ENCODE assay signal across 16 cellular contexts in genomic region chr1:51280321-51281096, GRCh38. TPM values are rescaled to one million over a fixed set of nuclear protein-coding genes. Genes with fewer than 3 reads are reported as not detected.
"Had no signal": no experiment of that assay in that cellular context is flagged by ENCODE, and none has a peak within 500 bp of the region (broad histone marks: within the 10 kb centered on the region; RNA-seq: fewer than 3 reads in every experiment).

No MANE protein-coding gene starts in this region.

- H3K27me3 Mint-ChIP-seq: activated CD4-positive, alpha-beta T cell treated with anti-CD3 and anti-CD28 coated beads for 36 hours; central memory CD8-positive, alpha-beta T cell; natural killer cell treated with Interleukin-12 subunit alpha and Interleukin-12 subunit beta and Interleukin-15 and Interleukin-18, amount 100 ng/mL, for 72 hours had no signal

- H3K36me3 ChIP-seq: adrenal gland had no signal

- H3K9me3 Mint-ChIP-seq: activated naive CD4-positive, alpha-beta T cell treated with anti-CD3 and anti-CD28 coated beads for 36 hours; central memory CD8-positive, alpha-beta T cell; natural killer cell treated with Interleukin-12 subunit alpha and Interleukin-12 subunit beta and Interleukin-15 and Interleukin-18, amount 100 ng/mL, for 72 hours had no signal

- H3K9me3 ChIP-seq: adrenal gland, body of pancreas had no signal

- H3K4me3 Mint-ChIP-seq: activated CD4-positive, alpha-beta T cell treated with anti-CD3 and anti-CD28 coated beads for 36 hours; activated naive CD4-positive, alpha-beta T cell treated with anti-CD3 and anti-CD28 coated beads for 36 hours; central memory CD8-positive, alpha-beta T cell; natural killer cell treated with Interleukin-12 subunit alpha and Interleukin-12 subunit beta and Interleukin-15 and Interleukin-18, amount 100 ng/mL, for 72 hours had no signal

- H3K4me3 ChIP-seq: adrenal gland, body of pancreas had no signal

- H3K27me3 ChIP-seq: adrenal gland, body of pancreas had no signal

- H3K36me3 Mint-ChIP-seq: natural killer cell treated with Interleukin-12 subunit alpha and Interleukin-12 subunit beta and Interleukin-15 and Interleukin-18, amount 100 ng/mL, for 72 hours had no signal

- H3K4me1 Mint-ChIP-seq: central memory CD8-positive, alpha-beta T cell had no signal

- H3K27ac Mint-ChIP-seq: activated CD4-positive, alpha-beta T cell treated with anti-CD3 and anti-CD28 coated beads for 36 hours; activated naive CD4-positive, alpha-beta T cell treated with anti-CD3 and anti-CD28 coated beads for 36 hours had no signal

- DNase-seq: activated CD4-positive, alpha-beta T cell treated with anti-CD3 and anti-CD28 coated beads for 36 hours; activated CD8-positive, alpha-beta memory T cell treated with anti-CD3 and anti-CD28 coated beads for 24 hours; activated naive CD4-positive, alpha-beta T cell treated with anti-CD3 and anti-CD28 coated beads for 36 hours; adrenal gland; body of pancreas; cortex of kidney; effector memory CD4-positive, alpha-beta T cell; glutamatergic neuron; left cardiac atrium; mesenchymal stem cell; nucleus accumbens; stimulated activated CD4-positive, alpha-beta T cell treated with anti-CD3 and anti-CD28 coated beads, Interleukin-4, amount 100 ng/mL, for 24 hours had no signal

- H3K27ac ChIP-seq: adrenal gland, body of pancreas, epithelial cell of prostate, VCaP had no signal

- ATAC-seq: activated CD4-positive, alpha-beta T cell treated with anti-CD3 and anti-CD28 coated beads for 36 hours; body of pancreas; natural killer cell treated with Interleukin-12 subunit alpha and Interleukin-12 subunit beta and Interleukin-15 and Interleukin-18, amount 100 ng/mL, for 72 hours had no signal

RNA-seq across cellular contexts. Expression of gene TTC39A, which starts 49.9 kb away (rescaled TPM):
- total RNA-seq: activated naive CD4-positive, alpha-beta T cell treated with anti-CD3 and anti-CD28 coated beads for 36 hours had no signal
